Comparison of ENCODE assay signal across 19 cellular contexts in genomic region chr6:106626485-106626884, GRCh38.
DNase-seq lines count a peak whose midpoint lies in the region; ATAC-seq, FAIRE-seq and TF ChIP-seq lines count a peak whose summit lies in the region.
"Had no signal": no experiment of that assay in that cellular context is flagged by ENCODE, and none has a peak within 500 bp of the region (broad histone marks: within the 10 kb centered on the region; RNA-seq: fewer than 3 reads in every experiment).

No MANE protein-coding gene starts in this region.

- ATAC-seq in stimulated activated memory B cell treated with anti-CD40 and anti-IgM and Interleukin-4, amounts not matched to agents 10 μg/mL and 1 μg/mL and 100 μg/mL, for 72 hours, result no peak
- ATAC-seq in HG03039 (IDR thresholded peaks at IDR 0.05; ENCODE audit: unreplicated experiment), result no peak
- ATAC-seq: gastrocnemius medialis, HepG2, right lobe of liver, WTC11 had no signal

- no peaks in the 10 kb centered on the region for H3K27me3 Mint-ChIP-seq in T-helper 2 cell treated with Interferon-gamma antibody and Interleukin-4, amounts not matched to agents 5 μg/mL and 100 μg/mL, for 36 hours (ENCODE audit: low read depth)
- no peaks in the 10 kb centered on the region for H3K27me3 Mint-ChIP-seq in stimulated activated memory B cell treated with anti-CD40 and anti-IgM and Interleukin-4, amounts not matched to agents 10 μg/mL and 1 μg/mL and 100 μg/mL, for 72 hours
- H3K27me3 Mint-ChIP-seq: CD8-positive, alpha-beta memory T cell had no signal

- CTCF ChIA-PET in HEK293 (lab: Yijun Ruan, JAX), result interaction anchor here (0.6 to 3.1 kb wide), 4 partner anchors 39 to 1224 kb away, joined by 3 to 11 read pairs (median 4); partner anchors contain the start of gene PREP

- H3K27ac ChIP-seq in HEK293 (ENCODE audit: extremely low read depth, low read depth, low read length) (no peak overlapping the region), substantia nigra (ENCODE audit: low read depth, low read length, poor library complexity, severe bottlenecking) (no peak overlapping the region)
- H3K27ac ChIP-seq: gastrocnemius medialis, right lobe of liver, tibial artery had no signal

- H3K9me3 ChIP-seq in HEK293 (ENCODE audit: control insufficient read depth, insufficient read depth, low read depth, low read length), result no peaks in the 10 kb centered on the region
- H3K9me3 ChIP-seq: gastrocnemius medialis, right lobe of liver, tibial artery had no signal

- peaks cover 0 to 5% of the 10 kb centered on the region in 2 experiments; a peak in 1 of 3 replicates for H3K36me3 ChIP-seq in HEK293 (ENCODE audit: control insufficient read depth in 2 of 2, insufficient read depth in 1 of 2, low read length in 2 of 2)
- H3K36me3 ChIP-seq: gastrocnemius medialis, right lobe of liver had no signal

- DNase-seq in T-helper 2 cell treated with Interferon-gamma antibody and Interleukin-4, amounts not matched to agents 5 μg/mL and 100 μg/mL, for 36 hours (ENCODE audit: low spot score), result no peak
- DNase-seq in T-helper 2 cell (no peak), NCI-H510A (lab: John Stamatoyannopoulos, UW) (peak; percentile 27), substantia nigra (lab: John Stamatoyannopoulos, UW) (no peak), D721Med (ENCODE audit: insufficient read length, low spot score) (no peak)
- DNase-seq: activated gamma-delta T cell; CD8-positive, alpha-beta memory T cell; gastrocnemius medialis; mesendoderm; NCI-H1048; NCI-H2227 treated with DMSO at 0.1 percent for 48 hours; right lobe of liver; stimulated activated CD4-positive, alpha-beta T cell treated with anti-CD3 and anti-CD28 coated beads, Interleukin-2, amount 100 ng/mL, for 24 hours; tibial artery had no signal

- POLR2A ChIA-PET in HEK293 (lab: Yijun Ruan, JAX), result no interaction called here

- no peak for TF ChIP-seq CTCF in HEK293 (tag by site-specific recombination; IDR thresholded peaks at IDR 0.05)
- TF ChIP-seq CTCF in D721Med (IDR thresholded peaks at IDR 0.05; ENCODE audit: insufficient read depth, missing control alignments), result no peak

- peaks cover 15% of the 10 kb centered on the region for H3K36me3 Mint-ChIP-seq in T-helper 2 cell treated with Interferon-gamma antibody and Interleukin-4, amounts not matched to agents 5 μg/mL and 100 μg/mL, for 36 hours (ENCODE audit: low read depth)
- H3K36me3 Mint-ChIP-seq in stimulated activated memory B cell treated with anti-CD40 and anti-IgM and Interleukin-4, amounts not matched to agents 10 μg/mL and 1 μg/mL and 100 μg/mL, for 72 hours, result peaks cover 15% of the 10 kb centered on the region

- H3K4me1 Mint-ChIP-seq in T-helper 2 cell treated with Interferon-gamma antibody and Interleukin-4, amounts not matched to agents 5 μg/mL and 100 μg/mL, for 36 hours (ENCODE audit: low read depth), result peaks cover 34% of the 10 kb centered on the region
- H3K4me1 Mint-ChIP-seq in stimulated activated memory B cell treated with anti-CD40 and anti-IgM and Interleukin-4, amounts not matched to agents 10 μg/mL and 1 μg/mL and 100 μg/mL, for 72 hours, result peaks cover 34% of the 10 kb centered on the region

- FAIRE-seq in D721Med (lab: Jason Lieb, UNC), result no peak
- FAIRE-seq: HepG2 had no signal

- H3K27ac Mint-ChIP-seq in T-helper 2 cell treated with Interferon-gamma antibody and Interleukin-4, amounts not matched to agents 5 μg/mL and 100 μg/mL, for 36 hours, result no peak overlapping the region
- H3K27ac Mint-ChIP-seq in stimulated activated memory B cell treated with anti-CD40 and anti-IgM and Interleukin-4, amounts not matched to agents 10 μg/mL and 1 μg/mL and 100 μg/mL, for 72 hours, result peak overlapping the region; percentile 61
- H3K27ac Mint-ChIP-seq: CD8-positive, alpha-beta memory T cell; WTC11 had no signal

- no peak overlapping the region for H3K4me3 ChIP-seq in HEK293 (ENCODE audit: low read depth, low read length)
- H3K4me3 ChIP-seq: gastrocnemius medialis, right lobe of liver, tibial artery had no signal

- peak overlapping the region; percentile 69 for H3K4me3 Mint-ChIP-seq in T-helper 2 cell treated with Interferon-gamma antibody and Interleukin-4, amounts not matched to agents 5 μg/mL and 100 μg/mL, for 36 hours
- H3K4me3 Mint-ChIP-seq in stimulated activated memory B cell treated with anti-CD40 and anti-IgM and Interleukin-4, amounts not matched to agents 10 μg/mL and 1 μg/mL and 100 μg/mL, for 72 hours, result no peak overlapping the region
- H3K4me3 Mint-ChIP-seq: WTC11 had no signal

- H3K9me3 Mint-ChIP-seq in T-helper 2 cell treated with Interferon-gamma antibody and Interleukin-4, amounts not matched to agents 5 μg/mL and 100 μg/mL, for 36 hours, result peaks cover 5% of the 10 kb centered on the region
- H3K9me3 Mint-ChIP-seq in stimulated activated memory B cell treated with anti-CD40 and anti-IgM and Interleukin-4, amounts not matched to agents 10 μg/mL and 1 μg/mL and 100 μg/mL, for 72 hours, result peaks cover 3% of the 10 kb centered on the region

- 0 out of 2 replicates have a peak, but pooled peaks cover 3% of the 10 kb centered on the region for H3K4me1 ChIP-seq in HEK293 (ENCODE audit: control insufficient read depth, insufficient read depth, low read length)

TF ChIP-seq in HEK293, 187 proteins besides CTCF, POLR2A, EP300 and RAD21:
- peak; percentile 63; the same call in 1 of the 2 replicates for TF ChIP-seq OSR2 (tag by site-specific recombination; IDR thresholded peaks at IDR 0.05)
- TF ChIP-seq OVOL3 (tag by site-specific recombination; IDR thresholded peaks at IDR 0.05), result 0 out of 2 replicates have a peak, but pooled peaks have one; percentile 23
- 0 out of 2 replicates have a peak, but pooled peaks have one; percentile 14 for TF ChIP-seq ZNF629 (tag by site-specific recombination; IDR thresholded peaks at IDR 0.05)
- TF ChIP-seq RBAK (tag by site-specific recombination; IDR thresholded peaks at IDR 0.05), result no peak
- TF ChIP-seq ZBTB17 (tag by site-specific recombination; IDR thresholded peaks at IDR 0.05), result peak; percentile 39; the same call in 1 of the 2 replicates
